Comparison of ENCODE assay signal across 1 cellular context in the genomic region with DNA sequence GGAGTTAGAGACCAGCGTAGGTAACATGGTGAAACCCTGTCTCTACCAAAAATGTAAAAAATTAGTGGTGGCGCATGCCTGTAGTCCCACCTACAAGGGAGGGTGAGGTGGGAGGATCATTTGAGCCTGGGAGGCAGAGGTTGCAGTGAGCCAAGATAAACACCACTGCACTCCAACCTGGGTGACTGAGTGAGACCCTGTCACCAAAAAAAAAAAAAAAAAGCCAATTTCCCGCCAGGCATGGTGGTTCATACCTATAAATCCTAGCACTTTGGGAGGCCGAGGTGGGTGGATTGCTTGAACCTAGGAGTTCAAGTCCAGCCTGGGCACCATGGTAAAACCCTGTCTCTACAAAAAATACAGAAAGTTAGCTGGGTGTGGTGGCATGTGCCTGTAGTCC.
TF ChIP-seq lines count a peak whose summit lies in the region.

No MANE protein-coding gene starts in this region.

TF ChIP-seq in HEK293, 187 proteins besides CTCF, POLR2A, EP300 and RAD21 (continued from another document):
- TF ChIP-seq ZNF658 (tag by site-specific recombination; IDR thresholded peaks at IDR 0.05): no peak
- TF ChIP-seq, protein P1, sequence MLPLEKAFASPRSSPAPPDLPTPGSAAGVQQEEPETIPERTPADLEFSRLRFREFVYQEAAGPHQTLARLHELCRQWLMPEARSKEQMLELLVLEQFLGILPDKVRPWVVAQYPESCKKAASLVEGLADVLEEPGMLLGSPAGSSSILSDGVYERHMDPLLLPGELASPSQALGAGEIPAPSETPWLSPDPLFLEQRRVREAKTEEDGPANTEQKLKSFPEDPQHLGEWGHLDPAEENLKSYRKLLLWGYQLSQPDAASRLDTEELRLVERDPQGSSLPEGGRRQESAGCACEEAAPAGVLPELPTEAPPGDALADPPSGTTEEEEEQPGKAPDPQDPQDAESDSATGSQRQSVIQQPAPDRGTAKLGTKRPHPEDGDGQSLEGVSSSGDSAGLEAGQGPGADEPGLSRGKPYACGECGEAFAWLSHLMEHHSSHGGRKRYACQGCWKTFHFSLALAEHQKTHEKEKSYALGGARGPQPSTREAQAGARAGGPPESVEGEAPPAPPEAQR (tag by site-specific recombination; IDR thresholded peaks at IDR 0.05): no peak
- no peak for TF ChIP-seq ZNF274 (IDR thresholded peaks at IDR 0.05; ENCODE audit: low read length)
- no peak for TF ChIP-seq ZNF274 (tag by site-specific recombination; IDR thresholded peaks at IDR 0.05; ENCODE audit: borderline replicate concordance)
- TF ChIP-seq ZNF785 (tag by site-specific recombination; IDR thresholded peaks at IDR 0.05): no peak
- TF ChIP-seq, protein P2, sequence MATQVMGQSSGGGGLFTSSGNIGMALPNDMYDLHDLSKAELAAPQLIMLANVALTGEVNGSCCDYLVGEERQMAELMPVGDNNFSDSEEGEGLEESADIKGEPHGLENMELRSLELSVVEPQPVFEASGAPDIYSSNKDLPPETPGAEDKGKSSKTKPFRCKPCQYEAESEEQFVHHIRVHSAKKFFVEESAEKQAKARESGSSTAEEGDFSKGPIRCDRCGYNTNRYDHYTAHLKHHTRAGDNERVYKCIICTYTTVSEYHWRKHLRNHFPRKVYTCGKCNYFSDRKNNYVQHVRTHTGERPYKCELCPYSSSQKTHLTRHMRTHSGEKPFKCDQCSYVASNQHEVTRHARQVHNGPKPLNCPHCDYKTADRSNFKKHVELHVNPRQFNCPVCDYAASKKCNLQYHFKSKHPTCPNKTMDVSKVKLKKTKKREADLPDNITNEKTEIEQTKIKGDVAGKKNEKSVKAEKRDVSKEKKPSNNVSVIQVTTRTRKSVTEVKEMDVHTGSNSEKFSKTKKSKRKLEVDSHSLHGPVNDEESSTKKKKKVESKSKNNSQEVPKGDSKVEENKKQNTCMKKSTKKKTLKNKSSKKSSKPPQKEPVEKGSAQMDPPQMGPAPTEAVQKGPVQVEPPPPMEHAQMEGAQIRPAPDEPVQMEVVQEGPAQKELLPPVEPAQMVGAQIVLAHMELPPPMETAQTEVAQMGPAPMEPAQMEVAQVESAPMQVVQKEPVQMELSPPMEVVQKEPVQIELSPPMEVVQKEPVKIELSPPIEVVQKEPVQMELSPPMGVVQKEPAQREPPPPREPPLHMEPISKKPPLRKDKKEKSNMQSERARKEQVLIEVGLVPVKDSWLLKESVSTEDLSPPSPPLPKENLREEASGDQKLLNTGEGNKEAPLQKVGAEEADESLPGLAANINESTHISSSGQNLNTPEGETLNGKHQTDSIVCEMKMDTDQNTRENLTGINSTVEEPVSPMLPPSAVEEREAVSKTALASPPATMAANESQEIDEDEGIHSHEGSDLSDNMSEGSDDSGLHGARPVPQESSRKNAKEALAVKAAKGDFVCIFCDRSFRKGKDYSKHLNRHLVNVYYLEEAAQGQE (tag by site-specific recombination; IDR thresholded peaks at IDR 0.05): no peak
- TF ChIP-seq, protein P3, sequence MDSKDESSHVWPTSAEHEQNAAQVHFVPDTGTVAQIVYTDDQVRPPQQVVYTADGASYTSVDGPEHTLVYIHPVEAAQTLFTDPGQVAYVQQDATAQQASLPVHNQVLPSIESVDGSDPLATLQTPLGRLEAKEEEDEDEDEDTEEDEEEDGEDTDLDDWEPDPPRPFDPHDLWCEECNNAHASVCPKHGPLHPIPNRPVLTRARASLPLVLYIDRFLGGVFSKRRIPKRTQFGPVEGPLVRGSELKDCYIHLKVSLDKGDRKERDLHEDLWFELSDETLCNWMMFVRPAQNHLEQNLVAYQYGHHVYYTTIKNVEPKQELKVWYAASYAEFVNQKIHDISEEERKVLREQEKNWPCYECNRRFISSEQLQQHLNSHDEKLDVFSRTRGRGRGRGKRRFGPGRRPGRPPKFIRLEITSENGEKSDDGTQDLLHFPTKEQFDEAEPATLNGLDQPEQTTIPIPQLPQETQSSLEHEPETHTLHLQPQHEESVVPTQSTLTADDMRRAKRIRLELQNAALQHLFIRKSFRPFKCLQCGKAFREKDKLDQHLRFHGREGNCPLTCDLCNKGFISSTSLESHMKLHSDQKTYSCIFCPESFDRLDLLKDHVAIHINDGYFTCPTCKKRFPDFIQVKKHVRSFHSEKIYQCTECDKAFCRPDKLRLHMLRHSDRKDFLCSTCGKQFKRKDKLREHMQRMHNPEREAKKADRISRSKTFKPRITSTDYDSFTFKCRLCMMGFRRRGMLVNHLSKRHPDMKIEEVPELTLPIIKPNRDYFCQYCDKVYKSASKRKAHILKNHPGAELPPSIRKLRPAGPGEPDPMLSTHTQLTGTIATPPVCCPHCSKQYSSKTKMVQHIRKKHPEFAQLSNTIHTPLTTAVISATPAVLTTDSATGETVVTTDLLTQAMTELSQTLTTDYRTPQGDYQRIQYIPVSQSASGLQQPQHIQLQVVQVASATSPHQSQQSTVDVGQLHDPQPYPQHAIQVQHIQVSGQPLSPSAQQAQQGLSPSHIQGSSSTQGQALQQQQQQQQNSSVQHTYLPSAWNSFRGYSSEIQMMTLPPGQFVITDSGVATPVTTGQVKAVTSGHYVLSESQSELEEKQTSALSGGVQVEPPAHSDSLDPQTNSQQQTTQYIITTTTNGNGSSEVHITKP (tag by site-specific recombination; IDR thresholded peaks at IDR 0.05): 0 out of 2 replicates have a peak, but pooled peaks have one; percentile 20
- no peak for TF ChIP-seq SP7 (tag by site-specific recombination; IDR thresholded peaks at IDR 0.05)
- TF ChIP-seq, protein P4, sequence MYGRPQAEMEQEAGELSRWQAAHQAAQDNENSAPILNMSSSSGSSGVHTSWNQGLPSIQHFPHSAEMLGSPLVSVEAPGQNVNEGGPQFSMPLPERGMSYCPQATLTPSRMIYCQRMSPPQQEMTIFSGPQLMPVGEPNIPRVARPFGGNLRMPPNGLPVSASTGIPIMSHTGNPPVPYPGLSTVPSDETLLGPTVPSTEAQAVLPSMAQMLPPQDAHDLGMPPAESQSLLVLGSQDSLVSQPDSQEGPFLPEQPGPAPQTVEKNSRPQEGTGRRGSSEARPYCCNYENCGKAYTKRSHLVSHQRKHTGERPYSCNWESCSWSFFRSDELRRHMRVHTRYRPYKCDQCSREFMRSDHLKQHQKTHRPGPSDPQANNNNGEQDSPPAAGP (tag by site-specific recombination; IDR thresholded peaks at IDR 0.05): peak; percentile 56; the same call in 1 of the 2 replicates
- TF ChIP-seq, protein P5, sequence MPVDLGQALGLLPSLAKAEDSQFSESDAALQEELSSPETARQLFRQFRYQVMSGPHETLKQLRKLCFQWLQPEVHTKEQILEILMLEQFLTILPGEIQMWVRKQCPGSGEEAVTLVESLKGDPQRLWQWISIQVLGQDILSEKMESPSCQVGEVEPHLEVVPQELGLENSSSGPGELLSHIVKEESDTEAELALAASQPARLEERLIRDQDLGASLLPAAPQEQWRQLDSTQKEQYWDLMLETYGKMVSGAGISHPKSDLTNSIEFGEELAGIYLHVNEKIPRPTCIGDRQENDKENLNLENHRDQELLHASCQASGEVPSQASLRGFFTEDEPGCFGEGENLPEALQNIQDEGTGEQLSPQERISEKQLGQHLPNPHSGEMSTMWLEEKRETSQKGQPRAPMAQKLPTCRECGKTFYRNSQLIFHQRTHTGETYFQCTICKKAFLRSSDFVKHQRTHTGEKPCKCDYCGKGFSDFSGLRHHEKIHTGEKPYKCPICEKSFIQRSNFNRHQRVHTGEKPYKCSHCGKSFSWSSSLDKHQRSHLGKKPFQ (tag by site-specific recombination; IDR thresholded peaks at IDR 0.05): peak; percentile 76
- TF ChIP-seq ZFP69B (tag by site-specific recombination; IDR thresholded peaks at IDR 0.05): no peak
- no peak for TF ChIP-seq YY1 (tag by site-specific recombination; IDR thresholded peaks at IDR 0.05)
- no peak for TF ChIP-seq ZNF747 (tag by site-specific recombination; IDR thresholded peaks at IDR 0.05)
- no peak for TF ChIP-seq ZNF138 (tag by site-specific recombination; IDR thresholded peaks at IDR 0.05; ENCODE audit: borderline replicate concordance)
- TF ChIP-seq, protein P6, sequence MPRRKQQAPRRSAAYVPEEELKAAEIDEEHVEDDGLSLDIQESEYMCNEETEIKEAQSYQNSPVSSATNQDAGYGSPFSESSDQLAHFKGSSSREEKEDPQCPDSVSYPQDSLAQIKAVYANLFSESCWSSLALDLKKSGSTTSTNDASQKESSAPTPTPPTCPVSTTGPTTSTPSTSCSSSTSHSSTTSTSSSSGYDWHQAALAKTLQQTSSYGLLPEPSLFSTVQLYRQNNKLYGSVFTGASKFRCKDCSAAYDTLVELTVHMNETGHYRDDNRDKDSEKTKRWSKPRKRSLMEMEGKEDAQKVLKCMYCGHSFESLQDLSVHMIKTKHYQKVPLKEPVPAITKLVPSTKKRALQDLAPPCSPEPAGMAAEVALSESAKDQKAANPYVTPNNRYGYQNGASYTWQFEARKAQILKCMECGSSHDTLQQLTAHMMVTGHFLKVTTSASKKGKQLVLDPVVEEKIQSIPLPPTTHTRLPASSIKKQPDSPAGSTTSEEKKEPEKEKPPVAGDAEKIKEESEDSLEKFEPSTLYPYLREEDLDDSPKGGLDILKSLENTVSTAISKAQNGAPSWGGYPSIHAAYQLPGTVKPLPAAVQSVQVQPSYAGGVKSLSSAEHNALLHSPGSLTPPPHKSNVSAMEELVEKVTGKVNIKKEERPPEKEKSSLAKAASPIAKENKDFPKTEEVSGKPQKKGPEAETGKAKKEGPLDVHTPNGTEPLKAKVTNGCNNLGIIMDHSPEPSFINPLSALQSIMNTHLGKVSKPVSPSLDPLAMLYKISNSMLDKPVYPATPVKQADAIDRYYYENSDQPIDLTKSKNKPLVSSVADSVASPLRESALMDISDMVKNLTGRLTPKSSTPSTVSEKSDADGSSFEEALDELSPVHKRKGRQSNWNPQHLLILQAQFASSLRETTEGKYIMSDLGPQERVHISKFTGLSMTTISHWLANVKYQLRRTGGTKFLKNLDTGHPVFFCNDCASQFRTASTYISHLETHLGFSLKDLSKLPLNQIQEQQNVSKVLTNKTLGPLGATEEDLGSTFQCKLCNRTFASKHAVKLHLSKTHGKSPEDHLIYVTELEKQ (tag by site-specific recombination; IDR thresholded peaks at IDR 0.05; ENCODE audit: borderline replicate concordance): no peak
- TF ChIP-seq KLF1 (tag by site-specific recombination; IDR thresholded peaks at IDR 0.05): peak; percentile 28; the same call in 1 of the 2 replicates
- TF ChIP-seq, protein P7, sequence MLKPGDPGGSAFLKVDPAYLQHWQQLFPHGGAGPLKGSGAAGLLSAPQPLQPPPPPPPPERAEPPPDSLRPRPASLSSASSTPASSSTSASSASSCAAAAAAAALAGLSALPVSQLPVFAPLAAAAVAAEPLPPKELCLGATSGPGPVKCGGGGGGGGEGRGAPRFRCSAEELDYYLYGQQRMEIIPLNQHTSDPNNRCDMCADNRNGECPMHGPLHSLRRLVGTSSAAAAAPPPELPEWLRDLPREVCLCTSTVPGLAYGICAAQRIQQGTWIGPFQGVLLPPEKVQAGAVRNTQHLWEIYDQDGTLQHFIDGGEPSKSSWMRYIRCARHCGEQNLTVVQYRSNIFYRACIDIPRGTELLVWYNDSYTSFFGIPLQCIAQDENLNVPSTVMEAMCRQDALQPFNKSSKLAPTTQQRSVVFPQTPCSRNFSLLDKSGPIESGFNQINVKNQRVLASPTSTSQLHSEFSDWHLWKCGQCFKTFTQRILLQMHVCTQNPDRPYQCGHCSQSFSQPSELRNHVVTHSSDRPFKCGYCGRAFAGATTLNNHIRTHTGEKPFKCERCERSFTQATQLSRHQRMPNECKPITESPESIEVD (tag by site-specific recombination; IDR thresholded peaks at IDR 0.05): no peak
- TF ChIP-seq GLIS1 (tag by site-specific recombination; IDR thresholded peaks at IDR 0.05): peak; percentile 74
- no peak for TF ChIP-seq ZNF155 (tag by site-specific recombination; IDR thresholded peaks at IDR 0.05)
- no peak for TF ChIP-seq ZNF37A (tag by site-specific recombination; IDR thresholded peaks at IDR 0.05)
- no peak for TF ChIP-seq OSR2 (tag by site-specific recombination; IDR thresholded peaks at IDR 0.05)
- TF ChIP-seq ZBTB21 (tag by site-specific recombination; IDR thresholded peaks at IDR 0.05): no peak
